25 cellular contexts compared by ENCODE assay signal in the genomic region with DNA sequence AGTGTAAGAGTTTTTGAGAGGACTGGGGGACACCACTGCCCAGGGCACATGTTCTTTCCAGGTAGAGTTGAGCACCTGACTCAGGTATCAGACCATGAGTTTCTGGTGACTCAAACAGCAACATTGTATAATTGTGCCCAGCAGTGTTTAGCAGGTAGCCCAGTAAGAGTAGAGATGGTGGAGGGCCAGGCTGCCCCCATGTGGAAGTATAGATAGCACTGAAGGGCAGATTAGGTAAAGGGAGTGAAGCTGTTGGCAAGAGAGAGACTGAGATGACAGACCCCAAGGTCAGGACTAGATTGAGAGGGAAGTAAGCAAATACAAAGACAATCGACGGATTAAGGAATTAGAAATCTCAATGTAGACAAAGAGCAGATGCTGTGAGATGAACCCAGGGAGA.
"Had no signal": no experiment of that assay in that cellular context is flagged by ENCODE, and none has a peak within 500 bp of the region (broad histone marks: within the 10 kb centered on the region; RNA-seq: fewer than 3 reads in every experiment).

No MANE protein-coding gene starts in this region.

- H3K4me1 ChIP-seq: adrenal gland, ascending aorta, parathyroid adenoma, thyroid gland had no signal

- H3K9me3 ChIP-seq: adrenal gland, ascending aorta, thyroid gland had no signal

- H3K4me3 ChIP-seq: adrenal gland, ascending aorta, thyroid gland had no signal

- H3K4me3 Mint-ChIP-seq: activated B cell treated with CpG ODN at 0.5 μM for 24 hours; activated naive CD8-positive, alpha-beta T cell; activated T-cell treated with anti-CD3 and anti-CD28 coated beads, Interleukin-2, amount 50 U/mL, for 4 hours; dendritic cell treated with granulocyte-macrophage colony-stimulating factor and Interleukin-4, amounts not matched to agents 40 ng/mL and 50 ng/mL, for 4 days; memory B cell; stimulated activated naive CD8-positive, alpha-beta T cell treated with anti-CD3 and anti-CD28 coated beads, Interleukin-15, Interleukin-2, amounts not matched to agents 100 ng/mL and 50 ng/mL, for 24 hours had no signal

- H3K27me3 ChIP-seq: adrenal gland, ascending aorta, brain microvascular endothelial cell, thyroid gland had no signal

- ATAC-seq: activated T-cell treated with anti-CD3 and anti-CD28 coated beads, Interleukin-2, amount 50 U/mL, for 4 hours; left ventricle myocardium superior; right cardiac atrium had no signal

- H3K27me3 Mint-ChIP-seq: stimulated activated naive CD8-positive, alpha-beta T cell treated with anti-CD3 and anti-CD28 coated beads, Interleukin-15, Interleukin-2, amounts not matched to agents 100 ng/mL and 50 ng/mL, for 24 hours had no signal

- H2AFZ ChIP-seq: parathyroid adenoma had no signal

- H3K9me3 Mint-ChIP-seq: activated B cell treated with CpG ODN at 0.5 μM for 24 hours; activated T-cell treated with anti-CD3 and anti-CD28 coated beads, Interleukin-2, amount 50 U/mL, for 4 hours; activated T-helper 2 cell treated with anti-CD3 and anti-CD28 coated beads, Interferon-gamma antibody, Interleukin-2, Interleukin-4, amounts not matched to agents 10 μg/mL and 5 μg/mL and 100 μg/mL, durations not matched to agents 14 hours and 24 hours and 36 hours; dendritic cell treated with granulocyte-macrophage colony-stimulating factor and Interleukin-4, amounts not matched to agents 40 ng/mL and 50 ng/mL, for 4 days; memory B cell; stimulated activated naive CD8-positive, alpha-beta T cell treated with anti-CD3 and anti-CD28 coated beads, Interleukin-15, Interleukin-2, amounts not matched to agents 100 ng/mL and 50 ng/mL, for 24 hours had no signal

- H3K79me2 ChIP-seq: parathyroid adenoma had no signal

- H3K36me3 ChIP-seq: adrenal gland, ascending aorta, brain microvascular endothelial cell, thyroid gland had no signal

- H3K27ac ChIP-seq: adrenal gland, ascending aorta, brain microvascular endothelial cell, parathyroid adenoma, thyroid gland had no signal

- H3K27ac Mint-ChIP-seq: activated B cell treated with CpG ODN at 0.5 μM for 24 hours; activated naive CD8-positive, alpha-beta T cell; activated T-helper 2 cell treated with anti-CD3 and anti-CD28 coated beads, Interferon-gamma antibody, Interleukin-2, Interleukin-4, amounts not matched to agents 10 μg/mL and 5 μg/mL and 100 μg/mL, durations not matched to agents 14 hours and 24 hours and 36 hours; dendritic cell treated with granulocyte-macrophage colony-stimulating factor and Interleukin-4, amounts not matched to agents 40 ng/mL and 50 ng/mL, for 4 days; memory B cell; stimulated activated naive CD8-positive, alpha-beta T cell treated with anti-CD3 and anti-CD28 coated beads, Interleukin-15, Interleukin-2, amounts not matched to agents 100 ng/mL and 50 ng/mL, for 24 hours had no signal

- H3K36me3 Mint-ChIP-seq: activated naive CD8-positive, alpha-beta T cell; memory B cell had no signal

- DNase-seq: activated B cell treated with CpG ODN at 0.5 μM for 24 hours; activated CD4-positive, alpha-beta T cell treated with anti-CD3 and anti-CD28 coated beads for 4 hours; activated CD4-positive, alpha-beta T cell treated with anti-CD3 and anti-CD28 coated beads, Interleukin-2, amount 50 U/mL, for 48 hours; activated CD8-positive, alpha-beta memory T cell treated with anti-CD3 and anti-CD28 coated beads, Interleukin-2, amount 50 U/mL, for 48 hours; activated naive CD4-positive, alpha-beta T cell; activated T-cell treated with anti-CD3 and anti-CD28 coated beads, Interleukin-2, amount 50 U/mL, for 4 hours; adrenal gland; brain microvascular endothelial cell; caudate nucleus; effector CD4-positive, alpha-beta T cell; hippocampal formation; left ventricle myocardium superior; nucleus accumbens; right cardiac atrium; stimulated activated CD4-positive, alpha-beta T cell treated with anti-CD3 and anti-CD28 coated beads, Interleukin-12 subunit alpha, Interleukin-12 subunit beta, amount 100 ng/mL, for 4 hours; substantia nigra; T1000; thyroid gland had no signal

- H3K4me1 Mint-ChIP-seq: memory B cell had no signal

- H3K9ac ChIP-seq: parathyroid adenoma had no signal
